In the genomic region with DNA sequence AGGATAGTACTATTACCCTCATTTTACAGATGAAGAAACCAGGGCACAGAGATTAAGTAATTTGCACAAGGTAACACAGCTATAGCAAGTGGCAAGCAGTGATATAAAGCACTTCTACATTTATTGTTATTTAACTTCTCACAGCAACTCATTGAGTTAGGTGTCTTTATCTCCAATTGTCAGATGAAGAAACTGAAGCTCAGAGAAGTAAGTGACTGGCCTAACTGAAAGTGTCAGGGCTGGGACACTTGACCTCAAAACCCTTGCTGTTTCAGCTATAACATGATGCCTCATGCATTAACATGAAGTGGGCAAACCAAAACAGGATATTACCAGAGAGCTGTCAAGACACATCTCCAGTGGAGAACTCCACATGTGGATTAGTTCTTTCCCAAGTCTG, we compare ENCODE assay signal across 10 cellular contexts.
DNase-seq lines count a peak whose midpoint lies in the region; ATAC-seq, FAIRE-seq and TF ChIP-seq lines count a peak whose summit lies in the region.
"Had no signal": no experiment of that assay in that cellular context is flagged by ENCODE, and none has a peak within 500 bp of the region (broad histone marks: within the 10 kb centered on the region; RNA-seq: fewer than 3 reads in every experiment).

No MANE protein-coding gene starts in this region.

- H3K27ac Mint-ChIP-seq in nephron progenitor cell: peak overlapping the region; percentile 81
- no peak overlapping the region for H3K27ac Mint-ChIP-seq in naive thymus-derived CD4-positive, alpha-beta T cell
- H3K27ac Mint-ChIP-seq: stimulated activated naive CD8-positive, alpha-beta T cell treated with anti-CD3 and anti-CD28 coated beads, Interleukin-15, Interleukin-2, amounts not matched to agents 100 ng/mL and 50 ng/mL, for 24 hours had no signal

- no peaks in the 10 kb centered on the region for H3K27me3 ChIP-seq in naive thymus-derived CD4-positive, alpha-beta T cell (ENCODE audit: control insufficient read depth in 2 of 2, insufficient read depth in 2 of 2, low read length in 2 of 2)

- ATAC-seq in GM19025 (IDR thresholded peaks at IDR 0.05; ENCODE audit: low read depth, unreplicated experiment): peak; percentile 95
- ATAC-seq in HG02571 (IDR thresholded peaks at IDR 0.05; ENCODE audit: unreplicated experiment): peak; percentile 93
- peak; percentile 85 for ATAC-seq in HG03558 (IDR thresholded peaks at IDR 0.05; ENCODE audit: extremely low read depth, unreplicated experiment)
- no peak for ATAC-seq in naive thymus-derived CD4-positive, alpha-beta T cell
- ATAC-seq: sciatic nerve had no signal

- no peak for DNase-seq in nephron progenitor cell
- no peak for DNase-seq in naive thymus-derived CD4-positive, alpha-beta T cell
- no peak for DNase-seq in A172 (ENCODE audit: low spot score)
- no peak for DNase-seq in HTR-8/SVneo (ENCODE audit: insufficient read length, low spot score)
- DNase-seq: activated T-cell treated with anti-CD3 and anti-CD28 coated beads for 4 hours had no signal

- no peak for TF ChIP-seq CTCF in nephron progenitor cell (IDR thresholded peaks at IDR 0.05)

- H3K36me3 Mint-ChIP-seq in nephron progenitor cell (ENCODE audit: low read depth): no peaks in the 10 kb centered on the region
- H3K36me3 Mint-ChIP-seq in naive thymus-derived CD4-positive, alpha-beta T cell: peaks cover 0 to 13% (median 0%) of the 10 kb centered on the region in 5 donors

- no peaks in the 10 kb centered on the region for H3K36me3 ChIP-seq in naive thymus-derived CD4-positive, alpha-beta T cell (ENCODE audit: control insufficient read depth in 2 of 3, insufficient read depth in 3 of 3, low read length in 3 of 3)

- H3K4me1 ChIP-seq in naive thymus-derived CD4-positive, alpha-beta T cell (ENCODE audit: control insufficient read depth in 2 of 2, insufficient read depth in 2 of 2, low read length in 2 of 2): no peaks in the 10 kb centered on the region

- H3K27me3 Mint-ChIP-seq in nephron progenitor cell (ENCODE audit: low read depth, poor library complexity): no peaks in the 10 kb centered on the region
- H3K27me3 Mint-ChIP-seq in naive thymus-derived CD4-positive, alpha-beta T cell: peaks cover 0 to 2% (median 0%) of the 10 kb centered on the region in 5 donors
- H3K27me3 Mint-ChIP-seq: stimulated activated naive CD8-positive, alpha-beta T cell treated with anti-CD3 and anti-CD28 coated beads, Interleukin-15, Interleukin-2, amounts not matched to agents 100 ng/mL and 50 ng/mL, for 24 hours had no signal

- H3K27ac ChIP-seq in naive thymus-derived CD4-positive, alpha-beta T cell (ENCODE audit: low read depth, low read length): no peak overlapping the region

- H3K4me1 Mint-ChIP-seq in nephron progenitor cell: peaks cover 29% of the 10 kb centered on the region
- H3K4me1 Mint-ChIP-seq in naive thymus-derived CD4-positive, alpha-beta T cell: peaks cover 0 to 15% (median 0%) of the 10 kb centered on the region in 7 donors

- no peak overlapping the region for H3K4me3 Mint-ChIP-seq in nephron progenitor cell
- no peak overlapping the region for H3K4me3 Mint-ChIP-seq in naive thymus-derived CD4-positive, alpha-beta T cell
- H3K4me3 Mint-ChIP-seq: stimulated activated naive CD8-positive, alpha-beta T cell treated with anti-CD3 and anti-CD28 coated beads, Interleukin-15, Interleukin-2, amounts not matched to agents 100 ng/mL and 50 ng/mL, for 24 hours had no signal

- POLR2A ChIA-PET in naive thymus-derived CD4-positive, alpha-beta T cell (lab: Charles Lee): no interaction called here

- no peaks in the 10 kb centered on the region for H3K9me3 ChIP-seq in naive thymus-derived CD4-positive, alpha-beta T cell (ENCODE audit: control insufficient read depth in 2 of 3, low read length in 3 of 3)

- no peak overlapping the region for H3K4me3 ChIP-seq in naive thymus-derived CD4-positive, alpha-beta T cell (ENCODE audit: low read length)

- intact Hi-C loops in naive thymus-derived CD4-positive, alpha-beta T cell (cut with micrococcal nuclease): no loop called here

- FAIRE-seq in HTR-8/SVneo (lab: Jason Lieb, UNC): no peak

- peaks cover 11% of the 10 kb centered on the region for H3K9me3 Mint-ChIP-seq in nephron progenitor cell
- peaks cover 0 to 6% (median 0%) of the 10 kb centered on the region in 11 donors for H3K9me3 Mint-ChIP-seq in naive thymus-derived CD4-positive, alpha-beta T cell
- H3K9me3 Mint-ChIP-seq: stimulated activated naive CD8-positive, alpha-beta T cell treated with anti-CD3 and anti-CD28 coated beads, Interleukin-15, Interleukin-2, amounts not matched to agents 100 ng/mL and 50 ng/mL, for 24 hours had no signal

- CTCF ChIA-PET in naive thymus-derived CD4-positive, alpha-beta T cell (lab: Charles Lee): no interaction called here
